Comparison of ENCODE assay signal across 9 cellular contexts in the genomic region with DNA sequence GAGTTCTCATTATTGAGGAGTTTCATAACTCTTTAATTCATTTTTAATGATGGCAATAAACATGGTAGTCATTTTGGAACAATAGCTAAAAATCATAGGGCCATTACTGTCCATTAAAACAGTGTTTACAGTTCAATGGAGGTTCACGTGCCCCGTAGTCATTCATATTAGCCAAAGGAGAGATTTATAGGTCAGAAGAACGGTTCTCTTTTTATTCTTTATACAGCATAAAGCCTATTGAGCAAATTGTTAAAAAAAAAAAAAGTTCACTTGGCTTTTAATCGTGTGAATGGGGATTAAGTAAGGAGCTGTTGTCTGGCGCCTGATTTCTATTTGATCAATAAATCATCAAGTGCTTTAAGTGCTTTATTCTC.
DNase-seq lines count a peak whose midpoint lies in the region; ATAC-seq and TF ChIP-seq lines count a peak whose summit lies in the region.
"Had no signal": no experiment of that assay in that cellular context is flagged by ENCODE, and none has a peak within 500 bp of the region (broad histone marks: within the 10 kb centered on the region; RNA-seq: fewer than 3 reads in every experiment).

No MANE protein-coding gene starts in this region.

- 0 out of 2 replicates have a peak overlapping the region, but pooled peaks have one; percentile 61 for H3K4me3 ChIP-seq in GM23338
- peak overlapping the region; percentile 59 to 64 (median 61) for H3K4me3 ChIP-seq in esophagus muscularis mucosa
- H3K4me3 ChIP-seq in skeletal muscle cell (ENCODE audit: low read depth, low read length): peak overlapping the region; percentile 45

- no peak for TF ChIP-seq POLR2A in esophagus muscularis mucosa (IDR thresholded peaks at IDR 0.05; ENCODE audit: low read depth)

- no peak overlapping the region for H2AFZ ChIP-seq in GM23338

- H3K9me2 ChIP-seq in GM23338 (ENCODE audit: insufficient read depth): no peaks in the 10 kb centered on the region

- H3K4me3 Mint-ChIP-seq in GM23338: peak overlapping the region; percentile 52; the same call in 2 of the 3 replicates

- no peak for ATAC-seq in GM23338
- no peak for ATAC-seq in foreskin keratinocyte

- no peak for TF ChIP-seq CTCF in GM23338 (conservative IDR thresholded peaks at IDR 0.05; ENCODE audit: low read depth in 2 of 2)
- TF ChIP-seq CTCF in esophagus muscularis mucosa (IDR thresholded peaks at IDR 0.05): no peak
- no peak for TF ChIP-seq CTCF in foreskin keratinocyte (conservative IDR thresholded peaks at IDR 0.05)

- WGBS in esophagus muscularis mucosa: 88% methylated on average over 5 of the region's 5 CpGs

- H3K4me2 ChIP-seq in GM23338: peak overlapping the region; percentile 87

- intact Hi-C loops in esophagus muscularis mucosa (cut with DNase I) (no loop called here), posterior cingulate gyrus (cut with DNase I) (loop anchor here (2.0 kb wide), 1 partner anchor 68 kb away; the partner anchor contains the start of gene TBCA)

- no peaks in the 10 kb centered on the region; the same call in 2 of the 3 replicates for H3K9me3 Mint-ChIP-seq in GM23338

- H3K27me3 ChIP-seq in GM23338 (ENCODE audit: insufficient read depth): peaks cover 100% of the 10 kb centered on the region
- H3K27me3 ChIP-seq in esophagus muscularis mucosa: peaks cover 0 to 7% (median 0%) of the 10 kb centered on the region in 4 donors
- H3K27me3 ChIP-seq in foreskin keratinocyte: peaks cover 100% of the 10 kb centered on the region

- no peaks in the 10 kb centered on the region for H3K36me3 ChIP-seq in GM23338 (ENCODE audit: insufficient read depth)
- no peaks in the 10 kb centered on the region for H3K36me3 ChIP-seq in esophagus muscularis mucosa

- H3K27me3 Mint-ChIP-seq in GM23338 (ENCODE audit: insufficient read depth, low read depth, poor library complexity): peaks cover 95% of the 10 kb centered on the region

- H3K36me3 Mint-ChIP-seq in GM23338 (ENCODE audit: low read depth): no peaks in the 10 kb centered on the region

- H4K20me1 ChIP-seq in GM23338 (replicated peaks; ENCODE audit: insufficient read depth): peaks cover 40% of the 10 kb centered on the region

- H3K79me2 ChIP-seq in GM23338 (replicated peaks; ENCODE audit: insufficient read depth): no peaks in the 10 kb centered on the region

- H3K9me3 ChIP-seq in esophagus muscularis mucosa: no peaks in the 10 kb centered on the region

- DNase-seq in GM23338 (ENCODE audit: low spot score) (no peak), NCI-H748 treated with DMSO at 0.1 percent for 48 hours (lab: John Stamatoyannopoulos, UW) (peak; percentile 87), esophagus muscularis mucosa (ENCODE audit: extremely low spot score) (no peak), skeletal muscle cell (ENCODE audit: low read depth) (no peak), foreskin keratinocyte (no peak), HuH-7 (ENCODE audit: low spot score) (no peak), posterior cingulate gyrus (no peak)
- DNase-seq: NCI-H226 had no signal

- H3K4me1 ChIP-seq in GM23338 (ENCODE audit: insufficient read depth): peaks cover 41% of the 10 kb centered on the region
- H3K4me1 ChIP-seq in esophagus muscularis mucosa: peaks cover 9 to 17% (median 17%) of the 10 kb centered on the region in 4 donors
- H3K4me1 ChIP-seq in foreskin keratinocyte: no peaks in the 10 kb centered on the region

- TF ChIP-seq EP300 in esophagus muscularis mucosa (IDR thresholded peaks at IDR 0.05): no peak

- peaks cover 26% of the 10 kb centered on the region for H3F3A ChIP-seq in GM23338 (replicated peaks; ENCODE audit: low read depth)

- no peak overlapping the region for H3K27ac Mint-ChIP-seq in GM23338

- H3K27ac ChIP-seq in GM23338 (ENCODE audit: low read depth) (no peak overlapping the region), esophagus muscularis mucosa (replicated peaks in 1 of 4) (no peak overlapping the region), foreskin keratinocyte (no peak overlapping the region)
- H3K27ac ChIP-seq: RWPE1 had no signal

- H3K4me1 Mint-ChIP-seq in GM23338: peaks cover 33% of the 10 kb centered on the region

TF ChIP-seq in GM23338, 12 proteins besides CTCF, POLR2A, EP300 and RAD21:
- TF ChIP-seq, protein P1, sequence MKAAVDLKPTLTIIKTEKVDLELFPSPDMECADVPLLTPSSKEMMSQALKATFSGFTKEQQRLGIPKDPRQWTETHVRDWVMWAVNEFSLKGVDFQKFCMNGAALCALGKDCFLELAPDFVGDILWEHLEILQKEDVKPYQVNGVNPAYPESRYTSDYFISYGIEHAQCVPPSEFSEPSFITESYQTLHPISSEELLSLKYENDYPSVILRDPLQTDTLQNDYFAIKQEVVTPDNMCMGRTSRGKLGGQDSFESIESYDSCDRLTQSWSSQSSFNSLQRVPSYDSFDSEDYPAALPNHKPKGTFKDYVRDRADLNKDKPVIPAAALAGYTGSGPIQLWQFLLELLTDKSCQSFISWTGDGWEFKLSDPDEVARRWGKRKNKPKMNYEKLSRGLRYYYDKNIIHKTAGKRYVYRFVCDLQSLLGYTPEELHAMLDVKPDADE (IDR thresholded peaks at IDR 0.05): no peak
- TF ChIP-seq EZH2 (IDR thresholded peaks at IDR 0.05; ENCODE audit: low read depth, unreplicated experiment): peak; percentile 80
